Comparison of ENCODE assay signal across 24 cellular contexts in genomic region chr3:126682046-126682445, GRCh38.
"Had no signal": no experiment of that assay in that cellular context is flagged by ENCODE, and none has a peak within 500 bp of the region (broad histone marks: within the 10 kb centered on the region; RNA-seq: fewer than 3 reads in every experiment).

No MANE protein-coding gene starts in this region.

- H3K27ac ChIP-seq: brain microvascular endothelial cell, cardiac muscle cell, KMS-11 had no signal

- H3K36me3 ChIP-seq: brain microvascular endothelial cell, cardiac muscle cell, MG63 had no signal

- H3K4me3 ChIP-seq: cardiac muscle cell, MG63 had no signal

- H3K9ac ChIP-seq: KMS-11 had no signal

- H3K27me3 ChIP-seq: MG63 had no signal

- H3K4me2 ChIP-seq: KMS-11 had no signal

- DNase-seq: activated CD4-positive, alpha-beta T cell treated with anti-CD3 and anti-CD28 coated beads for 48 hours; activated CD4-positive, alpha-beta T cell treated with anti-CD3 and anti-CD28 coated beads, Interleukin-2, amount 50 U/mL, for 4 hours; activated CD4-positive, CD25-positive, alpha-beta regulatory T cell treated with anti-CD3 and anti-CD28 coated beads, Interleukin-2, amount 50 U/mL, for 72 hours; activated CD8-positive, alpha-beta memory T cell treated with anti-CD3 and anti-CD28 coated beads for 24 hours; activated gamma-delta T cell treated with Interleukin-2 at 50 U/mL for 16 hours; activated naive CD4-positive, alpha-beta T cell treated with anti-CD3 and anti-CD28 coated beads, Interleukin-2, amount 10 ng/mL, durations not matched to agents 7 days and 5 days; activated naive CD8-positive, alpha-beta T cell treated with anti-CD3 and anti-CD28 coated beads for 36 hours; activated T-cell treated with anti-CD3 and anti-CD28 coated beads, Interleukin-2, amount 50 U/mL, for 72 hours; brain microvascular endothelial cell; MG63; MV-4-11; NCI-H1092 treated with DMSO at 0.1 percent for 48 hours; NCI-H1417 treated with DMSO at 0.1 percent for 48 hours; NCI-H1694 treated with DMSO at 0.1 percent for 48 hours; NCI-H2029 treated with DMSO at 0.1 percent for 48 hours; NCI-H345; NCI-H510A; NCI-H526 treated with DMSO at 0.1 percent for 48 hours; NCI-H82; NK-92 treated with Interleukin-12 subunit alpha and Interleukin-12 subunit beta, amount 100 ng/mL, for 24 hours; SHP77 treated with DMSO at 0.1 percent for 48 hours had no signal

- H3K9me3 ChIP-seq: MG63 had no signal

- ATAC-seq: activated T-cell treated with anti-CD3 and anti-CD28 coated beads, Interleukin-2, amount 50 U/mL, for 72 hours; WTC11 had no signal
